8 cellular contexts compared by ENCODE assay signal in the genomic region with DNA sequence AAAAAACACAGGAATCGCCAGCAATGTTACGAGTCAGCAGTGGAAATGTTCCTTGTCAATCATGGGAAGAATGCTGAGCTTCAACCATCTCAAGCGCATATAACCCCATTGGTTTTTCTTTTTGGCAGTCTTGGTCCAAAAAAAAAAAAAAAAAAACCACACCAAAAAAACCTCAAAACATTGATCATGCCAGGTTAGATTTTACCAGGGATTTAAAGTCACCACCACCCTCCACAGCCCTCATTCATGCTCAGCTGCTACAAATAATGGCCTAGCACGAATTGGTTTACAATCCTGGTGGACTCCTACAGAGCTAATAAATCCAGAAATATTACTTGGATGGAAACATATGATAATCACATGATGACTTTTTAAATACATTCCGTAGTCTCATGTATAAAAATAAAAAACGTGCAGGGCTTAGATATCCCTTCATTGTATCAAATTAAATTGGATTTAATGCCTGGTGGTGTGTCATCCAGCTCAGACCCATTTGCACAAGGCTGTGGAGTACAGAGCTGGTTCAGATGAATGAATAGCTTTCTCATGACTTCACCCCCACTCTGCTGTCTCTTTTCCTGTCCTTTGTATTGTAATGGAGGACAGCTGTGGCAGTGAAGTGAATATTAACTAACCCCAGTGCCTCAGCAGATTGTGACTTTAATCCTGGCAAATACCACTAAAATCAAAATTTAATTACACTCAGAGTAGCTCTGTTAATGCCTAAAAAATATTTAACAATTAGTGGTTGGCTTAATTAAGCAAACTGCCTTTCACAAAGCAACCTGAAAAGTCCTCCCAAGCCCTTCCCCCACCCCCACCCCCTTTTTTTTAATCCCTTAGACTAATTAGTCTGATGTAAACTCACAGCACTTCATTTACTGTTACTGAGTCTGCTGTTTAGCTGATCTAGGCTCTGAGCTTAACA.
DNase-seq lines count a peak whose midpoint lies in the region; ATAC-seq and TF ChIP-seq lines count a peak whose summit lies in the region.

No MANE protein-coding gene starts in this region.

- H3K27ac ChIP-seq in effector memory CD4-positive, alpha-beta T cell (ENCODE audit: insufficient read depth, low read length, poor library complexity, severe bottlenecking): no peak overlapping the region
- H3K27ac ChIP-seq in RWPE1: no peak overlapping the region

- CTCF ChIA-PET in RWPE1 (lab: Yijun Ruan, JAX): interaction anchor here (0.6 to 1.1 kb wide), 2 partner anchors 36 to 1533 kb away, joined by 3 to 4 read pairs; no protein-coding TSS in a partner anchor

- H3K27me3 ChIP-seq in effector memory CD4-positive, alpha-beta T cell (replicated peaks; ENCODE audit: control insufficient read depth, insufficient read depth, low read length, poor library complexity, severe bottlenecking): no peaks in the 10 kb centered on the region

- H3K36me3 ChIP-seq in effector memory CD4-positive, alpha-beta T cell (ENCODE audit: control insufficient read depth, insufficient read depth, low read length): no peaks in the 10 kb centered on the region

- ATAC-seq in GM19035 (IDR thresholded peaks at IDR 0.05; ENCODE audit: unreplicated experiment): no peak

- no peaks in the 10 kb centered on the region for H3K9me3 ChIP-seq in effector memory CD4-positive, alpha-beta T cell (ENCODE audit: control insufficient read depth, low read length)

- DNase-seq in DMS53 (lab: John Stamatoyannopoulos, UW) (peak; percentile 72), NCI-H2029 (lab: John Stamatoyannopoulos, UW) (peak; percentile 15), dedifferentiated amniotic fluid mesenchymal stem cell (ENCODE audit: extremely low spot score) (peak; percentile 63), myocyte (ENCODE audit: low read depth) (peak; percentile 85), RWPE1 (ENCODE audit: low spot score) (no peak)
- DNase-seq in NK-92 treated with Interleukin-12 subunit alpha and Interleukin-12 subunit beta, amount 100 ng/mL, for 24 hours (lab: John Stamatoyannopoulos, UW): no peak
- DNase-seq in effector memory CD4-positive, alpha-beta T cell: no peak

- H3K4me1 ChIP-seq in effector memory CD4-positive, alpha-beta T cell (ENCODE audit: control insufficient read depth, insufficient read depth, low read length, poor library complexity, severe bottlenecking): no peaks in the 10 kb centered on the region

- no peak for TF ChIP-seq CTCF in RWPE1 (conservative IDR thresholded peaks at IDR 0.05; ENCODE audit: low read depth)

- H3K4me3 ChIP-seq in effector memory CD4-positive, alpha-beta T cell (ENCODE audit: insufficient read depth, low read depth, low read length, poor library complexity, severe bottlenecking): no peak overlapping the region

- POLR2A ChIA-PET in RWPE1 (lab: Yijun Ruan, JAX; ENCODE audit: low non-redundant PET): no interaction called here

Comparison
In these comparisons a context has a peak if more than half of its experiments do, and no peak if none do; other contexts are left out.
1. DNase-seq: peak in DMS53 (single experiment), NCI-H2029 (single experiment), dedifferentiated amniotic fluid mesenchymal stem cell (single experiment) and myocyte (single experiment); none in NK-92 treated with Interleukin-12 subunit alpha and Interleukin-12 subunit beta, amount 100 ng/mL, for 24 hours (single experiment), effector memory CD4-positive, alpha-beta T cell (0 of 3) and RWPE1 (single experiment).